Comparison of ENCODE assay signal across 11 cellular contexts in the genomic region with DNA sequence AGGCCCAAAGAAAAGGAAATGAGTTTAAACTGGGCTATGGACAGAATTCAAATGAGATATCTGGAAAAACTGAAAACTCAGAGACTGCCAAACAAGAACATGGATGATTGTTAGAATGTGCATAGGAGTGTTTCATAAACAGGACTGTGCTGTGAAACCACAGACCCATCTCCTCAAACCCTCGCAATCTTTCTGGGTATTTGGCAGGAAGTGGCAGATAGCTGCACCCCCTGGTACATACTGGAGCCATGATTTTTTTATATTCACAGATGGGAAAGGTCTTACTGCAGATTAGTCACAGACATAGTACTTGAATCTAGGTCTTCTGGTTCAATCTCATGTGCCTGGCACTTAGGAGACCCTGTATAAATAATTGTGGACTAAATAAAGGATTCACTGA.
DNase-seq lines count a peak whose midpoint lies in the region; TF ChIP-seq lines count a peak whose summit lies in the region.
"Had no signal": no experiment of that assay in that cellular context is flagged by ENCODE, and none has a peak within 500 bp of the region (broad histone marks: within the 10 kb centered on the region; RNA-seq: fewer than 3 reads in every experiment).

No MANE protein-coding gene starts in this region.

- peaks cover 40% of the 10 kb centered on the region for H3K4me1 Mint-ChIP-seq in HFFc6 (ENCODE audit: low read depth)
- H3K4me1 Mint-ChIP-seq in activated naive CD4-positive, alpha-beta T cell treated with anti-CD3 and anti-CD28 coated beads, Interleukin-2, amount 50 U/mL, for 24 hours = peaks cover 76% of the 10 kb centered on the region
- H3K4me1 Mint-ChIP-seq in CD14-positive monocyte = peaks cover 57% of the 10 kb centered on the region

- H3K4me3 Mint-ChIP-seq in HFFc6 (no peak overlapping the region), CD14-positive monocyte (no peak overlapping the region)
- H3K4me3 Mint-ChIP-seq in activated naive CD4-positive, alpha-beta T cell treated with anti-CD3 and anti-CD28 coated beads, Interleukin-2, amount 50 U/mL, for 24 hours = peak overlapping the region; percentile 38

- H3K4me1 ChIP-seq in parathyroid adenoma = peaks cover 43% of the 10 kb centered on the region

- H3K79me2 ChIP-seq in parathyroid adenoma = peaks cover 11% of the 10 kb centered on the region

- H3K9me3 Mint-ChIP-seq in HFFc6 (peaks cover 4% of the 10 kb centered on the region; the same call in 1 of the 2 replicates), CD14-positive monocyte (peaks cover 0 to 7% (median 7%) of the 10 kb centered on the region in 7 donors)
- H3K9me3 Mint-ChIP-seq in activated naive CD4-positive, alpha-beta T cell treated with anti-CD3 and anti-CD28 coated beads, Interleukin-2, amount 50 U/mL, for 24 hours = no peaks in the 10 kb centered on the region

- no peaks in the 10 kb centered on the region; the same call in 1 of the 2 replicates for H3K27me3 Mint-ChIP-seq in HFFc6 (ENCODE audit: insufficient read depth)
- no peaks in the 10 kb centered on the region for H3K27me3 Mint-ChIP-seq in activated naive CD4-positive, alpha-beta T cell treated with anti-CD3 and anti-CD28 coated beads, Interleukin-2, amount 50 U/mL, for 24 hours
- peaks cover 0 to 8% (median 4%) of the 10 kb centered on the region in 3 donors for H3K27me3 Mint-ChIP-seq in CD14-positive monocyte (ENCODE audit: low read depth in 3 of 3)

- intact Hi-C loops in CD14-positive monocyte (cut with micrococcal nuclease) = no loop called here

- H2AFZ ChIP-seq in parathyroid adenoma = no peak overlapping the region

- H3K9me3 ChIP-seq in parathyroid adenoma (ENCODE audit: control insufficient read depth, low read length) = no peaks in the 10 kb centered on the region

- H3K36me3 ChIP-seq in parathyroid adenoma (ENCODE audit: control insufficient read depth, insufficient read depth, low read length) = no peaks in the 10 kb centered on the region
- H3K36me3 ChIP-seq: cardiac muscle cell had no signal

- no peak overlapping the region for H3K9ac ChIP-seq in parathyroid adenoma

- peaks cover 3% of the 10 kb centered on the region; the same call in 1 of the 2 replicates for H3K36me3 Mint-ChIP-seq in HFFc6 (ENCODE audit: low read depth)
- no peaks in the 10 kb centered on the region for H3K36me3 Mint-ChIP-seq in activated naive CD4-positive, alpha-beta T cell treated with anti-CD3 and anti-CD28 coated beads, Interleukin-2, amount 50 U/mL, for 24 hours
- H3K36me3 Mint-ChIP-seq in CD14-positive monocyte = peaks cover 0 to 5% of the 10 kb centered on the region in 2 donors

- TF ChIP-seq CTCF in HFFc6 (IDR thresholded peaks at IDR 0.05) (no peak), parathyroid adenoma (IDR thresholded peaks at IDR 0.05) (no peak), CD14-positive monocyte (IDR thresholded peaks at IDR 0.05) (no peak)

- no peak for DNase-seq in HFFc6
- peak; percentile 47 for DNase-seq in NCI-H226
- DNase-seq in nucleus accumbens (lab: John Stamatoyannopoulos, UW) = no peak
- DNase-seq in CD14-positive monocyte (ENCODE audit: low spot score) = no peak
- DNase-seq in hippocampal formation (lab: John Stamatoyannopoulos, UW) = no peak
- DNase-seq: trophoblast cell had no signal

- no peak overlapping the region for H3K4me2 ChIP-seq in parathyroid adenoma (ENCODE audit: low read length)

- H3K27ac Mint-ChIP-seq in HFFc6 (0 out of 2 replicates have a peak overlapping the region, but pooled peaks have one; percentile 38), CD14-positive monocyte (peak overlapping the region in 2 of 7 donors; percentile 26 to 46)
- H3K27ac Mint-ChIP-seq in activated naive CD4-positive, alpha-beta T cell treated with anti-CD3 and anti-CD28 coated beads, Interleukin-2, amount 50 U/mL, for 24 hours = peak overlapping the region; percentile 93

- H3K27me3 ChIP-seq in parathyroid adenoma (ENCODE audit: control insufficient read depth, insufficient read depth, low read length) = no peaks in the 10 kb centered on the region
- H3K27me3 ChIP-seq: cardiac muscle cell had no signal

- peak overlapping the region; percentile 36 for H3K27ac ChIP-seq in parathyroid adenoma
- H3K27ac ChIP-seq: cardiac muscle cell, VCaP had no signal

- no peak overlapping the region for H3K4me3 ChIP-seq in parathyroid adenoma (ENCODE audit: low read depth, low read length)
- H3K4me3 ChIP-seq: cardiac muscle cell, K562 had no signal
